In the genomic region with DNA sequence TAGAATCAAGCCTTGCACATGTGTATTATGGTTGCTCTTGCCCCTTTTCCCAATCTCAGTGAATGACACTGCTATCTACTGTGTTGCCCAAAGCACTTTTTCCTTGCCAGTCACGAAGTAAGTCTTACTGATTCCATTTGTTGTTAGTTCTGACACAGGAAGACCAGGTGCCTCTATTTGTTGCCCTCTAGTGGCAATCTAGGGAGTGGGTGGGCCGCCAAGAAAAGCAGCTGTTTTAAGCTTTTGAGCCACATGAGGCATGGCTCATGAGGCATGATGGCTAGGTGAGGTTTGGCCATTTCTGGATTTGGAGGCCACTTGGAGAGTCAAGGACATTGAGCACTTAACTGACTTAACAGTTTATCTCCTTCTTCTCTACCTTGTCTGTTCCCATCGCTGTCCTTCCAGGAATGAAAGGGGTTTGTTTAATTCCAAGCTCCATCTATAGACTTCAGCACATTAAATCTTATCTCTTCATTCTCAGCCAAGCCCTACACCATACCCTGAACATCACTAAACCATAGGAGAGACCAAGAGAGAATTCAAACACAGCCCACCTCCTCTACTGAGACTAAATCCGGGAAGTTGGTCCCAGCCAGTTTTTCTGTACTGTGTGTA, we compare ENCODE assay signal across 8 cellular contexts.
DNase-seq lines count a peak whose midpoint lies in the region; ATAC-seq and TF ChIP-seq lines count a peak whose summit lies in the region.

No MANE protein-coding gene starts in this region.

- H3K27me3 Mint-ChIP-seq in naive thymus-derived CD8-positive, alpha-beta T cell = no peaks in the 10 kb centered on the region
- no peaks in the 10 kb centered on the region for H3K27me3 Mint-ChIP-seq in type B pancreatic cell

- intact Hi-C loops in left ventricle myocardium inferior (cut with micrococcal nuclease) = no loop called here
- intact Hi-C loops in Right ventricle myocardium inferior (cut with DNase I) = no loop called here

- H3K4me3 ChIP-seq in left ventricle myocardium inferior = no peak overlapping the region

- peaks cover 26% of the 10 kb centered on the region for H3K36me3 ChIP-seq in left ventricle myocardium inferior

- H3K27ac Mint-ChIP-seq in naive thymus-derived CD8-positive, alpha-beta T cell = no peak overlapping the region
- H3K27ac Mint-ChIP-seq in type B pancreatic cell = no peak overlapping the region

- no peaks in the 10 kb centered on the region for H3K9me3 Mint-ChIP-seq in naive thymus-derived CD8-positive, alpha-beta T cell
- no peaks in the 10 kb centered on the region for H3K9me3 Mint-ChIP-seq in type B pancreatic cell

- no peaks in the 10 kb centered on the region for H3K27me3 ChIP-seq in left ventricle myocardium inferior (ENCODE audit: low read depth)

- no peak overlapping the region for H3K27ac ChIP-seq in left ventricle myocardium inferior (replicated peaks)

- TF ChIP-seq CTCF in left ventricle myocardium inferior (IDR thresholded peaks at IDR 0.05; ENCODE audit: borderline replicate concordance) = peak; percentile 60
- TF ChIP-seq CTCF in type B pancreatic cell (conservative IDR thresholded peaks at IDR 0.05) = peak; percentile 82

- DNase-seq in left ventricle myocardium inferior = no peak
- no peak for DNase-seq in Right ventricle myocardium inferior (ENCODE audit: missing footprints)
- peak; percentile 8 for DNase-seq in NCI-H146 treated with DMSO at 0.1 percent for 48 hours (lab: John Stamatoyannopoulos, UW; ENCODE audit: unreplicated experiment)
- DNase-seq in activated CD4-positive, alpha-beta T cell treated with anti-CD3 and anti-CD28 coated beads for 4 hours = peak; percentile 27 to 44
- DNase-seq in effector CD8-positive, alpha-beta T cell (lab: John Stamatoyannopoulos, UW) = peak; percentile 8
- DNase-seq in naive thymus-derived CD8-positive, alpha-beta T cell = peak in 9 of 10 donors; percentile 4 to 55 (median 25)
- no peak for DNase-seq in type B pancreatic cell (ENCODE audit: extremely low spot score, unreplicated experiment)

- peaks cover 0 to 22% (median 9%) of the 10 kb centered on the region in 3 donors for H3K36me3 Mint-ChIP-seq in naive thymus-derived CD8-positive, alpha-beta T cell
- peaks cover 20% of the 10 kb centered on the region for H3K36me3 Mint-ChIP-seq in type B pancreatic cell

- H3K4me1 Mint-ChIP-seq in naive thymus-derived CD8-positive, alpha-beta T cell = peaks cover 0 to 4% (median under 1%) of the 10 kb centered on the region in 4 donors
- no peaks in the 10 kb centered on the region for H3K4me1 Mint-ChIP-seq in type B pancreatic cell (ENCODE audit: unreplicated experiment)

- peaks cover 8% of the 10 kb centered on the region for H3K4me1 ChIP-seq in left ventricle myocardium inferior

- H3K9me3 ChIP-seq in left ventricle myocardium inferior (replicated peaks) = no peaks in the 10 kb centered on the region

- H3K4me3 Mint-ChIP-seq in naive thymus-derived CD8-positive, alpha-beta T cell = no peak overlapping the region
- H3K4me3 Mint-ChIP-seq in type B pancreatic cell = no peak overlapping the region

- POLR2A ChIA-PET in naive thymus-derived CD8-positive, alpha-beta T cell (lab: Charles Lee) = no interaction called here

- ATAC-seq in Right ventricle myocardium inferior (no peak), GM21390 (IDR thresholded peaks at IDR 0.05; ENCODE audit: unreplicated experiment) (no peak)
- ATAC-seq in naive thymus-derived CD8-positive, alpha-beta T cell = peak; percentile 52 to 54

Comparison
In these comparisons a context has a peak if more than half of its experiments do, and no peak if none do; other contexts are left out.
1. DNase-seq: peak in NCI-H146 treated with DMSO at 0.1 percent for 48 hours (single experiment), activated CD4-positive, alpha-beta T cell treated with anti-CD3 and anti-CD28 coated beads for 4 hours (2 of 2), effector CD8-positive, alpha-beta T cell (single experiment) and naive thymus-derived CD8-positive, alpha-beta T cell (9 of 10); none in left ventricle myocardium inferior (single experiment), Right ventricle myocardium inferior (single experiment) and type B pancreatic cell (single experiment).
2. ATAC-seq: peak in naive thymus-derived CD8-positive, alpha-beta T cell (2 of 2); none in Right ventricle myocardium inferior (single experiment) and GM21390 (single experiment).